1 cellular context compared by ENCODE assay signal in genomic region chr11:96179905-96180304, GRCh38.
TF ChIP-seq lines count a peak whose summit lies in the region.

No MANE protein-coding gene starts in this region.

TF ChIP-seq in WTC11, 78 proteins besides CTCF, POLR2A, EP300 and RAD21 (continued from another document):
- no peak for TF ChIP-seq E2F4 (CRISPR knock-in tag; IDR thresholded peaks at IDR 0.05; ENCODE audit: borderline replicate concordance, low read depth)
- TF ChIP-seq ZNF416 (CRISPR knock-in tag; IDR thresholded peaks at IDR 0.05) = no peak
- no peak for TF ChIP-seq ZNF317 (CRISPR knock-in tag; IDR thresholded peaks at IDR 0.05; ENCODE audit: borderline replicate concordance, low read depth)
- no peak for TF ChIP-seq ATF1 (CRISPR knock-in tag; IDR thresholded peaks at IDR 0.05)
- no peak for TF ChIP-seq NFYB (CRISPR knock-in tag; conservative IDR thresholded peaks at IDR 0.05; ENCODE audit: low read depth)
- no peak for TF ChIP-seq PREB (CRISPR knock-in tag; IDR thresholded peaks at IDR 0.05; ENCODE audit: borderline replicate concordance)
- no peak for TF ChIP-seq OVOL2 (CRISPR knock-in tag; IDR thresholded peaks at IDR 0.05; ENCODE audit: borderline replicate concordance)
- TF ChIP-seq CREB1 (CRISPR knock-in tag; IDR thresholded peaks at IDR 0.05) = no peak
- no peak for TF ChIP-seq ATF6 (CRISPR knock-in tag; IDR thresholded peaks at IDR 0.05)
TF ChIP-seq in WTC11: peak in this region for 0.
